Comparison of ENCODE assay signal across 16 cellular contexts in genomic region chr5:109650451-109650850, GRCh38.
"Had no signal": no experiment of that assay in that cellular context is flagged by ENCODE, and none has a peak within 500 bp of the region (broad histone marks: within the 10 kb centered on the region; RNA-seq: fewer than 3 reads in every experiment).

No MANE protein-coding gene starts in this region.

- H3K4me3 ChIP-seq: adrenal gland, breast epithelium, coronary artery, gastroesophageal sphincter, left lung, testis, upper lobe of left lung had no signal

- H3K9me3 ChIP-seq: adrenal gland, breast epithelium, gastroesophageal sphincter, left lung, testis, upper lobe of left lung had no signal

- H3K27me3 ChIP-seq: adrenal gland, breast epithelium, gastroesophageal sphincter, left lung, testis, upper lobe of left lung had no signal

- H3K4me1 ChIP-seq: breast epithelium, testis had no signal

- DNase-seq: activated CD4-positive, alpha-beta T cell treated with anti-CD3 and anti-CD28 coated beads, Interleukin-2, amount 50 U/mL, for 1 hour; activated CD4-positive, CD25-positive, alpha-beta regulatory T cell treated with anti-CD3 and anti-CD28 coated beads, Interleukin-2, amount 50 U/mL, for 72 hours; activated gamma-delta T cell; activated T-cell treated with anti-CD3 and anti-CD28 coated beads, Interleukin-2, amount 50 U/mL, for 72 hours; adrenal gland; left lung; midbrain; stimulated activated CD4-positive, alpha-beta T cell treated with anti-CD3 and anti-CD28 coated beads, Interleukin-4, amount 100 ng/mL, for 4 hours; testis; upper lobe of left lung had no signal

- ATAC-seq: activated T-cell treated with anti-CD3 and anti-CD28 coated beads, Interleukin-2, amount 50 U/mL, for 72 hours; gastroesophageal sphincter; left lung; sciatic nerve; stimulated activated memory B cell treated with anti-CD40 and anti-IgM and Interleukin-4, amounts not matched to agents 10 μg/mL and 1 μg/mL and 100 μg/mL, for 72 hours had no signal

- H3K36me3 ChIP-seq: adrenal gland, breast epithelium, gastroesophageal sphincter, left lung, upper lobe of left lung had no signal

- H3K27ac ChIP-seq: adrenal gland, breast epithelium, coronary artery, gastroesophageal sphincter, left lung, upper lobe of left lung, VCaP had no signal
